Comparison of ENCODE assay signal across 8 cellular contexts in genomic region chr9:4489919-4490704, GRCh38. TPM values are rescaled to one million over a fixed set of nuclear protein-coding genes. Genes with fewer than 3 reads are reported as not detected.
A peak's percentile ranks its signal among the peaks of the same experiment; 100 is the strongest.
DNase-seq lines count a peak whose midpoint lies in the region; ATAC-seq and TF ChIP-seq lines count a peak whose summit lies in the region.

TSS of gene SLC1A1 (plus strand) at chr9:4490468. CDS start at chr9:4490680, 212 bp downstream.

- H3K27me3 Mint-ChIP-seq in activated CD4-positive, alpha-beta memory T cell treated with anti-CD3 and anti-CD28 coated beads for 36 hours = peaks cover 23% of the 10 kb centered on the region

- H3K4me3 ChIP-seq in muscle layer of duodenum (ENCODE audit: low read depth in 1 of 2, low read length in 2 of 2) = peak within 1 kb of the TSS; percentile 81 to 85
- peak within 1 kb of the TSS; percentile 71 to 80 for H3K4me3 ChIP-seq in tibial artery

- DNase-seq in activated T-cell treated with anti-CD3 and anti-CD28 coated beads for 24 hours (ENCODE audit: low read depth) = peak; percentile 2
- no peak for DNase-seq in activated T-cell treated with anti-CD3 and anti-CD28 coated beads for 4 hours
- DNase-seq in HEK293T (ENCODE audit: extremely low spot score) = peak; percentile 45
- DNase-seq in NCI-H1092 (lab: John Stamatoyannopoulos, UW) = peak; percentile 57
- DNase-seq in activated CD4-positive, alpha-beta memory T cell treated with anti-CD3 and anti-CD28 coated beads for 36 hours = peak; percentile 31
- peak; percentile 64 to 93 for DNase-seq in tibial artery

- peak; percentile 78 for ATAC-seq in esophagus mucosa

- CTCF ChIA-PET in HEK293T (lab: Yijun Ruan, JAX) = no interaction called here
- CTCF ChIA-PET in activated CD4-positive, alpha-beta memory T cell treated with anti-CD3 and anti-CD28 coated beads for 36 hours (lab: Charles Lee) = no interaction called here

- no peaks in the 10 kb centered on the region for H3K9me3 ChIP-seq in muscle layer of duodenum (ENCODE audit: control insufficient read depth in 1 of 2, low read length in 2 of 2)
- no peaks in the 10 kb centered on the region for H3K9me3 ChIP-seq in tibial artery

- H3K4me3 Mint-ChIP-seq in activated CD4-positive, alpha-beta memory T cell treated with anti-CD3 and anti-CD28 coated beads for 36 hours = peak within 1 kb of the TSS; percentile 71

- H3K4me1 ChIP-seq in muscle layer of duodenum (ENCODE audit: control insufficient read depth in 1 of 2, insufficient read depth in 2 of 2, low read length in 2 of 2) = peaks cover 7 to 17% of the 10 kb centered on the region in 2 donors
- peaks cover 0 to 12% (median 9%) of the 10 kb centered on the region in 4 donors for H3K4me1 ChIP-seq in tibial artery

- H3K27ac ChIP-seq in muscle layer of duodenum (ENCODE audit: low read length) (no peak within 1 kb of the TSS), tibial artery (peak within 1 kb of the TSS; percentile 69 to 84)

- POLR2A ChIA-PET in HEK293T (lab: Yijun Ruan, JAX) = no interaction called here
- POLR2A ChIA-PET in activated CD4-positive, alpha-beta memory T cell treated with anti-CD3 and anti-CD28 coated beads for 36 hours (lab: Charles Lee) = no interaction called here

- H3K36me3 ChIP-seq in muscle layer of duodenum (ENCODE audit: control insufficient read depth in 1 of 2, insufficient read depth in 2 of 2, low read length in 2 of 2) (no peaks in the 10 kb centered on the region), tibial artery (no peaks in the 10 kb centered on the region)

- intact Hi-C loops in activated CD4-positive, alpha-beta memory T cell treated with anti-CD3 and anti-CD28 coated beads for 36 hours (cut with micrococcal nuclease) = no loop called here
- intact Hi-C loops in tibial artery (cut with DNase I; ENCODE audit: low total_unique reads) = no loop called here

- no peak for TF ChIP-seq CTCF in tibial artery (IDR thresholded peaks at IDR 0.05)

- H3K4me1 Mint-ChIP-seq in activated CD4-positive, alpha-beta memory T cell treated with anti-CD3 and anti-CD28 coated beads for 36 hours (ENCODE audit: low read depth) = peaks cover 22% of the 10 kb centered on the region

- no peak within 1 kb of the TSS for H3K27ac Mint-ChIP-seq in activated CD4-positive, alpha-beta memory T cell treated with anti-CD3 and anti-CD28 coated beads for 36 hours

- no peaks in the 10 kb centered on the region for H3K36me3 Mint-ChIP-seq in activated CD4-positive, alpha-beta memory T cell treated with anti-CD3 and anti-CD28 coated beads for 36 hours

- H3K27me3 ChIP-seq in muscle layer of duodenum (ENCODE audit: low read depth, low read length) = peaks cover 10% of the 10 kb centered on the region
- H3K27me3 ChIP-seq in tibial artery = no peaks in the 10 kb centered on the region

- no peaks in the 10 kb centered on the region for H3K9me3 Mint-ChIP-seq in activated CD4-positive, alpha-beta memory T cell treated with anti-CD3 and anti-CD28 coated beads for 36 hours

TF ChIP-seq in HEK293T, 16 proteins besides CTCF, POLR2A, EP300 and RAD21:
- TF ChIP-seq CTBP1 (IDR thresholded peaks at IDR 0.05; ENCODE audit: borderline replicate concordance) = no peak
- no peak for TF ChIP-seq PKNOX1 (IDR thresholded peaks at IDR 0.05)
- TF ChIP-seq NFRKB (IDR thresholded peaks at IDR 0.05) = no peak
- TF ChIP-seq BHLHE40 (IDR thresholded peaks at IDR 0.05; ENCODE audit: borderline replicate concordance) = no peak
- TF ChIP-seq LEF1 (IDR thresholded peaks at IDR 0.05; ENCODE audit: borderline replicate concordance) = 0 out of 2 replicates have a peak, but pooled peaks have one; percentile 48
- TF ChIP-seq ELF4 (IDR thresholded peaks at IDR 0.05) = no peak
- TF ChIP-seq TARDBP (IDR thresholded peaks at IDR 0.05) = 0 out of 2 replicates have a peak, but pooled peaks have one; percentile 43
- no peak for TF ChIP-seq FOXK2 (IDR thresholded peaks at IDR 0.05)
- no peak for TF ChIP-seq FOXA1 (IDR thresholded peaks at IDR 0.05)
- TF ChIP-seq FOXM1 (IDR thresholded peaks at IDR 0.05; ENCODE audit: borderline replicate concordance) = no peak
- TF ChIP-seq L3MBTL2 (conservative IDR thresholded peaks at IDR 0.05) = no peak

RNA-seq across cellular contexts. Expression of gene SLC1A1, which starts in this region (rescaled TPM):
- not detected for total RNA-seq in activated CD4-positive, alpha-beta memory T cell treated with anti-CD3 and anti-CD28 coated beads for 36 hours
- 1.4 TPM for total RNA-seq in esophagus mucosa

Comparison
In these comparisons a context has a peak if more than half of its experiments do, and no peak if none do; other contexts are left out.
1. Peak in DNase-seq in activated CD4-positive, alpha-beta memory T cell treated with anti-CD3 and anti-CD28 coated beads for 36 hours; RNA of the gene not detected or under 1 TPM.